Comparison of ENCODE assay signal across 1 cellular context in the genomic region with DNA sequence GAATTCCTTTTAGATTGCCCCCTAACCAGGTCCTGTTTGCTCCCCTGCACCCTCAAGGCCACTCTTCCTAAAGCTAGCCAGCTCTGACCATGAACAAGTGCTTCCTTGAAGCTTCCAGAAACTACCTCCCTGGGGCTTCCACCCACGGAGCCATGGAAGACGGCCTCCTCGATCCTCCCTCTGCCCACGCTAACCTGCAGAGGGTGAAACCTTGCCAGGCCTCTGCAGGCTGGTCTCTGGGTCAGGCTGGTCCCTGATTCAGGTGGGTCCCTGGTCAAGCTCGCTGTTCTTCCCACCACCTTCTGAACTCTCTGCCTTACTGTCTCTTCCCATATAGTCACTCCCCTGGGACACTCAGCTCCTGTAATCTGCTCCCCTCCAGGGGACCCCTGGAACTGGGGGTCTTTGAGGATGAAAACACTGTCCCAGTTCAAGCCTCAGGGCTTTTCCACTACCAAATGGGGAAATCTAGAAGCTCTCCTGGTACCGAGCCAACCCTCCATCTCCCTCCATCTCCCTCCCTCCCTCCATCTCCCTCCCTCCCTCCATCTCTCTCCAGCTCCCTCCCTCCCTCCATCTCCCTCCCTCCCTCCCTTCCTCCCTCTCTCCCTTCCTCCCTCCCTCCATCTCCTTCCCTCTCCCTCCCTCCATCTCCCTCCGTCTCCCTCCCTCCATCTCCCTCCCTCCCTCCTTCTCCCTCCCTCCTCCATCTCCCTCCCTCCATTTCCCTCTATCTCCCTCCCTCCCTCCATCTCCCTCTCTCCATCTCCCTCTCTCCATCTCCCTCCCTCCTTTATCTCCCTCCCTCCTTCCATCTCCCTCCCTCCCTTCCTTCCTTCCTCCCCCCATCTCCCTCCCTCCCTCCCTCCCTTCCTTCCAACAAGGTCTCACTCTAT.
TF ChIP-seq lines count a peak whose summit lies in the region.

No MANE protein-coding gene starts in this region.

TF ChIP-seq in liver, 16 proteins besides CTCF, POLR2A, EP300 and RAD21:
- TF ChIP-seq, protein P1, sequence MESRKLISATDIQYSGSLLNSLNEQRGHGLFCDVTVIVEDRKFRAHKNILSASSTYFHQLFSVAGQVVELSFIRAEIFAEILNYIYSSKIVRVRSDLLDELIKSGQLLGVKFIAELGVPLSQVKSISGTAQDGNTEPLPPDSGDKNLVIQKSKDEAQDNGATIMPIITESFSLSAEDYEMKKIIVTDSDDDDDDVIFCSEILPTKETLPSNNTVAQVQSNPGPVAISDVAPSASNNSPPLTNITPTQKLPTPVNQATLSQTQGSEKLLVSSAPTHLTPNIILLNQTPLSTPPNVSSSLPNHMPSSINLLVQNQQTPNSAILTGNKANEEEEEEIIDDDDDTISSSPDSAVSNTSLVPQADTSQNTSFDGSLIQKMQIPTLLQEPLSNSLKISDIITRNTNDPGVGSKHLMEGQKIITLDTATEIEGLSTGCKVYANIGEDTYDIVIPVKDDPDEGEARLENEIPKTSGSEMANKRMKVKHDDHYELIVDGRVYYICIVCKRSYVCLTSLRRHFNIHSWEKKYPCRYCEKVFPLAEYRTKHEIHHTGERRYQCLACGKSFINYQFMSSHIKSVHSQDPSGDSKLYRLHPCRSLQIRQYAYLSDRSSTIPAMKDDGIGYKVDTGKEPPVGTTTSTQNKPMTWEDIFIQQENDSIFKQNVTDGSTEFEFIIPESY (IDR thresholded peaks at IDR 0.05): no peak
- TF ChIP-seq NR2F2 (IDR thresholded peaks at IDR 0.05) (no peak), JUND (IDR thresholded peaks at IDR 0.05) (no peak), TAF1 (conservative IDR thresholded peaks at IDR 0.05) (no peak), ATF3 (IDR thresholded peaks at IDR 0.05) (no peak), FOXA2 (IDR thresholded peaks at IDR 0.05) (no peak), FOXA1 (IDR thresholded peaks at IDR 0.05) (no peak), RXRA (IDR thresholded peaks at IDR 0.05) (no peak), HNF4G (IDR thresholded peaks at IDR 0.05) (no peak), YY1 (IDR thresholded peaks at IDR 0.05) (no peak), GABPA (IDR thresholded peaks at IDR 0.05 in 1 of 2, conservative IDR thresholded peaks at IDR 0.05 in 1 of 2) (no peak), SP1 (IDR thresholded peaks at IDR 0.05) (no peak), EGR1 (IDR thresholded peaks at IDR 0.05; ENCODE audit: low read depth in 2 of 2) (no peak), HNF4A (conservative IDR thresholded peaks at IDR 0.05) (no peak)
- TF ChIP-seq, protein P2, sequence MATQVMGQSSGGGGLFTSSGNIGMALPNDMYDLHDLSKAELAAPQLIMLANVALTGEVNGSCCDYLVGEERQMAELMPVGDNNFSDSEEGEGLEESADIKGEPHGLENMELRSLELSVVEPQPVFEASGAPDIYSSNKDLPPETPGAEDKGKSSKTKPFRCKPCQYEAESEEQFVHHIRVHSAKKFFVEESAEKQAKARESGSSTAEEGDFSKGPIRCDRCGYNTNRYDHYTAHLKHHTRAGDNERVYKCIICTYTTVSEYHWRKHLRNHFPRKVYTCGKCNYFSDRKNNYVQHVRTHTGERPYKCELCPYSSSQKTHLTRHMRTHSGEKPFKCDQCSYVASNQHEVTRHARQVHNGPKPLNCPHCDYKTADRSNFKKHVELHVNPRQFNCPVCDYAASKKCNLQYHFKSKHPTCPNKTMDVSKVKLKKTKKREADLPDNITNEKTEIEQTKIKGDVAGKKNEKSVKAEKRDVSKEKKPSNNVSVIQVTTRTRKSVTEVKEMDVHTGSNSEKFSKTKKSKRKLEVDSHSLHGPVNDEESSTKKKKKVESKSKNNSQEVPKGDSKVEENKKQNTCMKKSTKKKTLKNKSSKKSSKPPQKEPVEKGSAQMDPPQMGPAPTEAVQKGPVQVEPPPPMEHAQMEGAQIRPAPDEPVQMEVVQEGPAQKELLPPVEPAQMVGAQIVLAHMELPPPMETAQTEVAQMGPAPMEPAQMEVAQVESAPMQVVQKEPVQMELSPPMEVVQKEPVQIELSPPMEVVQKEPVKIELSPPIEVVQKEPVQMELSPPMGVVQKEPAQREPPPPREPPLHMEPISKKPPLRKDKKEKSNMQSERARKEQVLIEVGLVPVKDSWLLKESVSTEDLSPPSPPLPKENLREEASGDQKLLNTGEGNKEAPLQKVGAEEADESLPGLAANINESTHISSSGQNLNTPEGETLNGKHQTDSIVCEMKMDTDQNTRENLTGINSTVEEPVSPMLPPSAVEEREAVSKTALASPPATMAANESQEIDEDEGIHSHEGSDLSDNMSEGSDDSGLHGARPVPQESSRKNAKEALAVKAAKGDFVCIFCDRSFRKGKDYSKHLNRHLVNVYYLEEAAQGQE (IDR thresholded peaks at IDR 0.05): no peak
- TF ChIP-seq, protein P3, sequence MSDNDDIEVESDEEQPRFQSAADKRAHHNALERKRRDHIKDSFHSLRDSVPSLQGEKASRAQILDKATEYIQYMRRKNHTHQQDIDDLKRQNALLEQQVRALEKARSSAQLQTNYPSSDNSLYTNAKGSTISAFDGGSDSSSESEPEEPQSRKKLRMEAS (IDR thresholded peaks at IDR 0.05): no peak
